Comparison of ENCODE assay signal across 9 cellular contexts in genomic region chr17:32445976-32446375, GRCh38. TPM values are rescaled to one million over a fixed set of nuclear protein-coding genes. Genes with fewer than 3 reads are reported as not detected.
A peak's percentile ranks its signal among the peaks of the same experiment; 100 is the strongest.
DNase-seq lines count a peak whose midpoint lies in the region; ATAC-seq and TF ChIP-seq lines count a peak whose summit lies in the region.
"Had no signal": no experiment of that assay in that cellular context is flagged by ENCODE, and none has a peak within 500 bp of the region (broad histone marks: within the 10 kb centered on the region; RNA-seq: fewer than 3 reads in every experiment).

No MANE protein-coding gene starts in this region.

- no peaks in the 10 kb centered on the region for H3K9me3 Mint-ChIP-seq in activated naive CD8-positive, alpha-beta T cell treated with anti-CD3 and anti-CD28 coated beads, Interleukin-2, amount 50 U/mL, for 24 hours

- in situ Hi-C loops in G401 (cut with HindIII; ENCODE audit: low sequenced_read_pairs): no loop called here

- intact Hi-C loops in right lobe of liver (cut with DNase I): no loop called here

- peaks cover 63% of the 10 kb centered on the region for H3K79me2 ChIP-seq in ACC112 (ENCODE audit: control insufficient read depth, insufficient read depth, low read length, unreplicated experiment)

- peaks cover 44% of the 10 kb centered on the region for H3K4me1 Mint-ChIP-seq in activated naive CD8-positive, alpha-beta T cell treated with anti-CD3 and anti-CD28 coated beads, Interleukin-2, amount 50 U/mL, for 24 hours

- H3K27ac Mint-ChIP-seq in activated naive CD8-positive, alpha-beta T cell treated with anti-CD3 and anti-CD28 coated beads, Interleukin-2, amount 50 U/mL, for 24 hours: peak overlapping the region; percentile 81

- H3K36me3 Mint-ChIP-seq in activated naive CD8-positive, alpha-beta T cell treated with anti-CD3 and anti-CD28 coated beads, Interleukin-2, amount 50 U/mL, for 24 hours (ENCODE audit: low read depth): peaks cover 49% of the 10 kb centered on the region

- no peak overlapping the region for H2AFZ ChIP-seq in ACC112 (ENCODE audit: low read length, unreplicated experiment)

- peak overlapping the region; percentile 87 for H3K4me3 Mint-ChIP-seq in activated naive CD8-positive, alpha-beta T cell treated with anti-CD3 and anti-CD28 coated beads, Interleukin-2, amount 50 U/mL, for 24 hours

- H3K9me3 ChIP-seq in HEK293 (ENCODE audit: control insufficient read depth, insufficient read depth, low read depth, low read length): no peaks in the 10 kb centered on the region
- H3K9me3 ChIP-seq in right lobe of liver: no peaks in the 10 kb centered on the region
- H3K9me3 ChIP-seq: tibial artery had no signal

- H3K27me3 Mint-ChIP-seq in activated naive CD8-positive, alpha-beta T cell treated with anti-CD3 and anti-CD28 coated beads, Interleukin-2, amount 50 U/mL, for 24 hours: peaks cover 10% of the 10 kb centered on the region

- TF ChIP-seq CTCF in HEK293 (tag by site-specific recombination; IDR thresholded peaks at IDR 0.05) (no peak), right lobe of liver (IDR thresholded peaks at IDR 0.05) (no peak)

- POLR2A ChIA-PET in HEK293 (lab: Yijun Ruan, JAX): interaction anchor here (1.0 kb wide), 1 partner anchor 15 kb away, joined by 3 read pairs; no protein-coding TSS in a partner anchor

- no peak for DNase-seq in activated naive CD8-positive, alpha-beta T cell treated with anti-CD3 and anti-CD28 coated beads, Interleukin-2, amount 50 U/mL, for 24 hours
- no peak for DNase-seq in right lobe of liver
- DNase-seq in G401 (ENCODE audit: low spot score): no peak
- DNase-seq in C1 segment of cervical spinal cord (lab: John Stamatoyannopoulos, UW): no peak
- no peak for DNase-seq in NCI-H2107 (lab: John Stamatoyannopoulos, UW)
- no peak for DNase-seq in effector CD4-positive, alpha-beta T cell
- DNase-seq: tibial artery had no signal

- H3K36me3 ChIP-seq in ACC112 (ENCODE audit: insufficient read depth, low read length) (peaks cover 24% of the 10 kb centered on the region), HEK293 (ENCODE audit: control insufficient read depth in 2 of 2, insufficient read depth in 1 of 2, low read length in 2 of 2) (peaks cover 44 to 49% of the 10 kb centered on the region in 2 experiments), right lobe of liver (peaks cover 0 to 40% (median 20%) of the 10 kb centered on the region in 4 donors)

- H3K27ac ChIP-seq in ACC112 (ENCODE audit: low read depth, low read length) (peak overlapping the region; percentile 86), HEK293 (ENCODE audit: extremely low read depth, low read depth, low read length) (no peak overlapping the region), right lobe of liver (no peak overlapping the region)

- WGBS in right lobe of liver (ENCODE audit: insufficient coverage, low coverage, low lambda C conversion rate, missing lambda C conversion rate): 55% methylated on average over 2 of the region's 2 CpGs

- TF ChIP-seq POLR2A in right lobe of liver (IDR thresholded peaks at IDR 0.05): no peak

- no peak for ATAC-seq in activated naive CD8-positive, alpha-beta T cell treated with anti-CD3 and anti-CD28 coated beads, Interleukin-2, amount 50 U/mL, for 24 hours
- ATAC-seq in right lobe of liver: no peak

- H3K4me3 ChIP-seq in ACC112 (ENCODE audit: low read depth, low read length): peak overlapping the region; percentile 97
- H3K4me3 ChIP-seq in HEK293 (ENCODE audit: low read depth, low read length): peak overlapping the region; percentile 94
- H3K4me3 ChIP-seq in right lobe of liver: peak overlapping the region in 2 of 3 donors; percentile 96 to 99

- CTCF ChIA-PET in HEK293 (lab: Yijun Ruan, JAX): interaction anchor here (1.3 to 11.4 kb wide), 2 partner anchors 17 to 38 kb away, joined by 3 to 198 read pairs; no protein-coding TSS in a partner anchor

- H3K4me1 ChIP-seq in ACC112 (ENCODE audit: control insufficient read depth, insufficient read depth, low read length, unreplicated experiment) (peaks cover 17% of the 10 kb centered on the region), HEK293 (ENCODE audit: control insufficient read depth, insufficient read depth, low read length) (peaks cover 9% of the 10 kb centered on the region), right lobe of liver (peaks cover 0 to 17% (median 7%) of the 10 kb centered on the region in 4 donors)

- no peaks in the 10 kb centered on the region for H3K27me3 ChIP-seq in ACC112 (ENCODE audit: insufficient read depth, low read length)
- no peaks in the 10 kb centered on the region for H3K27me3 ChIP-seq in right lobe of liver
- H3K27me3 ChIP-seq: tibial artery had no signal

TF ChIP-seq in HEK293, 187 proteins besides CTCF, POLR2A, EP300 and RAD21:
- TF ChIP-seq ZNF221 (tag by site-specific recombination; IDR thresholded peaks at IDR 0.05; ENCODE audit: borderline replicate concordance) (no peak), ZNF366 (tag by site-specific recombination; conservative IDR thresholded peaks at IDR 0.05) (no peak), ZNF549 (tag by site-specific recombination; IDR thresholded peaks at IDR 0.05) (no peak), ZNF660 (tag by site-specific recombination; IDR thresholded peaks at IDR 0.05) (no peak), SALL2 (tag by site-specific recombination; IDR thresholded peaks at IDR 0.05; ENCODE audit: borderline replicate concordance) (no peak), ZNF558 (tag by site-specific recombination; IDR thresholded peaks at IDR 0.05) (no peak), ZNF239 (tag by site-specific recombination; IDR thresholded peaks at IDR 0.05) (no peak), ZNF658 (tag by site-specific recombination; IDR thresholded peaks at IDR 0.05) (no peak), ZNF639 (tag by site-specific recombination; IDR thresholded peaks at IDR 0.05) (no peak), ZNF398 (tag by site-specific recombination; IDR thresholded peaks at IDR 0.05) (no peak), ZNF624 (tag by site-specific recombination; IDR thresholded peaks at IDR 0.05) (no peak), EGR2 (tag by site-specific recombination; IDR thresholded peaks at IDR 0.05; ENCODE audit: low read depth) (no peak), ZBTB21 (tag by site-specific recombination; IDR thresholded peaks at IDR 0.05) (no peak)
- TF ChIP-seq, protein P1, sequence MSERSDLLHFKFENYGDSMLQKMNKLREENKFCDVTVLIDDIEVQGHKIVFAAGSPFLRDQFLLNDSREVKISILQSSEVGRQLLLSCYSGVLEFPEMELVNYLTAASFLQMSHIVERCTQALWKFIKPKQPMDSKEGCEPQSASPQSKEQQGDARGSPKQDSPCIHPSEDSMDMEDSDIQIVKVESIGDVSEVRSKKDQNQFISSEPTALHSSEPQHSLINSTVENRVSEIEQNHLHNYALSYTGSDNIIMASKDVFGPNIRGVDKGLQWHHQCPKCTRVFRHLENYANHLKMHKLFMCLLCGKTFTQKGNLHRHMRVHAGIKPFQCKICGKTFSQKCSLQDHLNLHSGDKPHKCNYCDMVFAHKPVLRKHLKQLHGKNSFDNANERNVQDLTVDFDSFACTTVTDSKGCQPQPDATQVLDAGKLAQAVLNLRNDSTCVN (tag by site-specific recombination; optimal IDR thresholded peaks at IDR 0.05): no peak

RNA-seq across cellular contexts. Expression of gene PSMD11, which starts 1.7 kb away (rescaled TPM):
- total RNA-seq in right lobe of liver: 10 to 100 TPM; 45.7 to 61.3 (median 51.6) TPM
- total RNA-seq in G401 (2014; rRNA removed; shearing (Covaris generic)): 105 and 214 TPM in 2 replicates

RNA-seq across cellular contexts. Expression of gene CDK5R1, which starts 40.8 kb away (rescaled TPM):
- total RNA-seq in right lobe of liver: under 1 TPM; 0.37 to 0.90 (median 0.48) TPM
- 1.2 and 3.3 TPM in 2 replicates for total RNA-seq in G401 (2014; rRNA removed; shearing (Covaris generic))
